Comparison of ENCODE assay signal across 16 cellular contexts in the genomic region with DNA sequence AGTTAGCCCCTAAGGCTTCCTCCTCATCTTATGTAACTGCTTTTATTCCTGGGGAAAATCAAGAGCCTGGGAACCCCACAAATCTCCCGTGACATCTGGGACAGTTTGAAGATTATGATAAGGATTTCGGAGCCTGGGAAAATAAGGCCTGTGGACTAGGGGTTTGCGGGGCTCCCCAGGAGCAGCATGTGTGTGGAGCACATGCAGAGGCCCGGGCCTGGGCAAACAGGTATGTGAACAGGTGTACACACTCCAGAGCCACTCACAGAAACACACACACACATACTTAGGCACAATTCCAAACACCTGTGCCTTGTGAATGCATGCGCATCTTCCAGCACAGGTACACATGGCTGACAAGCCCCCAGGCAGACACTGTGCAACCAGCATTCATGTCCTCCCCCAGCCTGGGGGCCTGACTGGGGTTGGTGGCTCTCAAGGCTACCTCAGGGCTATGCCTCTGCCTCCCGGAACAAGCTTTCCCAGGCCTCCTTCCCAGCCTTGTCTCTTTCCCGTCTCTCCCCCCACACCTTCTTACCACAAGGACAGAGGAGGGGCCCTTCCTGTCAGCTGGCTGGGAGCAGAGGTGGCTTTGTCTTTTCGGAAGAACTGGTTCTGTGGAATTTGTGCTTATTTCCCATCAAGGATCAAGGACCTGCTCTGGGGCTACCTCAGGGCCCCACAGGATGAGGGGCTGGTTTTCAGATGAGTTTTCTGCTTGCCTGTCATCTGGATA. TPM values are rescaled to one million over a fixed set of nuclear protein-coding genes. Genes with fewer than 3 reads are reported as not detected.
DNase-seq lines count a peak whose midpoint lies in the region; ATAC-seq, FAIRE-seq and TF ChIP-seq lines count a peak whose summit lies in the region.
"Had no signal": no experiment of that assay in that cellular context is flagged by ENCODE, and none has a peak within 500 bp of the region (broad histone marks: within the 10 kb centered on the region; RNA-seq: fewer than 3 reads in every experiment).

No MANE protein-coding gene starts in this region.

- H3K23ac ChIP-seq in H9 (ENCODE audit: insufficient read length, low read depth, low read length) = no peak overlapping the region

- peaks cover 26 to 49% of the 10 kb centered on the region in 2 experiments for H3K4me1 Mint-ChIP-seq in H9
- peaks cover 34% of the 10 kb centered on the region for H3K4me1 Mint-ChIP-seq in mesothelial cell of epicardium
- H3K4me1 Mint-ChIP-seq in effector memory CD8-positive, alpha-beta T cell (ENCODE audit: low read depth in 2 of 2) = no peaks in the 10 kb centered on the region
- H3K4me1 Mint-ChIP-seq: activated naive CD4-positive, alpha-beta T cell treated with anti-CD3 and anti-CD28 coated beads, Interleukin-2, amount 50 U/mL, for 24 hours had no signal

- no peaks in the 10 kb centered on the region for H3K79me2 ChIP-seq in H9 (ENCODE audit: insufficient read depth, low read length)

- H3K9me3 ChIP-seq in H9 (ENCODE audit: control insufficient read depth, low read depth, low read length) = no peaks in the 10 kb centered on the region
- H3K9me3 ChIP-seq: HAP-1, suprapubic skin had no signal

- ATAC-seq in effector memory CD8-positive, alpha-beta T cell (replicated peaks) = no peak
- ATAC-seq: activated CD8-positive, alpha-beta T cell treated with anti-CD3 and anti-CD28 coated beads for 36 hours; CD8-positive, alpha-beta T cell had no signal

- H3K27me3 Mint-ChIP-seq in H9 (ENCODE audit: low read depth) = peaks cover 20% of the 10 kb centered on the region
- peaks cover 50% of the 10 kb centered on the region for H3K27me3 Mint-ChIP-seq in mesothelial cell of epicardium (ENCODE audit: low read depth)
- H3K27me3 Mint-ChIP-seq in effector memory CD8-positive, alpha-beta T cell = peaks cover 21 to 49% of the 10 kb centered on the region in 2 donors

- peak overlapping the region; percentile 56 for H3K18ac ChIP-seq in H9 (ENCODE audit: insufficient read length, low read depth, low read length)

- peaks cover 2% of the 10 kb centered on the region for H4K20me1 ChIP-seq in H9 (ENCODE audit: control insufficient read depth, insufficient read depth, insufficient read length)

- no peak overlapping the region for H3T11ph ChIP-seq in H9 (ENCODE audit: low read length)

- no peak overlapping the region for H4K5ac ChIP-seq in H9 (ENCODE audit: insufficient read length, low read depth, low read length)

- no peak overlapping the region for H4K8ac ChIP-seq in H9 (replicated peaks; ENCODE audit: insufficient read length, low read depth, low read length)

- H2AK5ac ChIP-seq in H9 (ENCODE audit: insufficient read length, low read length) = no peak overlapping the region

- peaks cover 2% of the 10 kb centered on the region; the same call in 1 of the 2 replicates for H3K27me3 ChIP-seq in H9 (ENCODE audit: insufficient read depth, low read length)

- no peak overlapping the region for H3K4me2 ChIP-seq in H9 (ENCODE audit: insufficient read depth, insufficient read length, low read length)

- no peak overlapping the region for H3K27ac ChIP-seq in H9 (ENCODE audit: insufficient read length, low read depth, low read length)
- H3K27ac ChIP-seq in coronary artery = no peak overlapping the region
- H3K27ac ChIP-seq: suprapubic skin had no signal

- H3K56ac ChIP-seq in H9 (ENCODE audit: insufficient read length, low read depth, low read length) = no peak overlapping the region

- no peak overlapping the region for H2BK15ac ChIP-seq in H9 (ENCODE audit: low read depth, low read length)

- no CpG with 5 or more reads among the region's 8 CpGs for WGBS in H9 (ENCODE audit: extremely low coverage, insufficient read length, low lambda C conversion rate)

- H3K4me3 ChIP-seq in coronary artery = no peak overlapping the region
- H3K4me3 ChIP-seq: HAP-1, suprapubic skin had no signal

- no peak for FAIRE-seq in frontal cortex (lab: Jason Lieb, UNC)
- FAIRE-seq: RCC 7860 had no signal

- H3K4me3 Mint-ChIP-seq in H9 = 0 out of 5 replicates have a peak overlapping the region, but pooled peaks of 1 of the 2 experiments have one; percentile 20
- no peak overlapping the region for H3K4me3 Mint-ChIP-seq in mesothelial cell of epicardium
- H3K4me3 Mint-ChIP-seq in effector memory CD8-positive, alpha-beta T cell = no peak overlapping the region
- H3K4me3 Mint-ChIP-seq: activated CD8-positive, alpha-beta T cell treated with anti-CD3 and anti-CD28 coated beads for 36 hours; activated naive CD4-positive, alpha-beta T cell treated with anti-CD3 and anti-CD28 coated beads, Interleukin-2, amount 50 U/mL, for 24 hours; CD8-positive, alpha-beta T cell had no signal

- no peaks in the 10 kb centered on the region for H3K79me1 ChIP-seq in H9 (ENCODE audit: insufficient read depth, low read depth, low read length, poor library complexity, severe bottlenecking)

- DNase-seq in D341Med (ENCODE audit: low spot score) (peak; percentile 1), H9 (peak; percentile 62), coronary artery (ENCODE audit: low spot score) (peak; percentile 31), mesothelial cell of epicardium (ENCODE audit: low spot score in 2 of 2, unreplicated experiment in 2 of 2) (no peak), globus pallidus (ENCODE audit: low spot score) (no peak), NCI-H146 treated with DMSO at 0.1 percent for 48 hours (lab: John Stamatoyannopoulos, UW; ENCODE audit: unreplicated experiment) (no peak), frontal cortex (ENCODE audit: low spot score in 2 of 2) (no peak)
- DNase-seq in effector memory CD8-positive, alpha-beta T cell = no peak
- DNase-seq: activated CD8-positive, alpha-beta T cell treated with anti-CD3 and anti-CD28 coated beads for 36 hours; occipital lobe had no signal

- H2BK5ac ChIP-seq in H9 (ENCODE audit: insufficient read length, low read length) = no peak overlapping the region

- H2AFZ ChIP-seq in H9 (ENCODE audit: low read length) = no peak overlapping the region

- H3K27ac Mint-ChIP-seq in H9 (no peak overlapping the region; a peak in 1 of 7 replicates), mesothelial cell of epicardium (peak overlapping the region; percentile 50)
- peak overlapping the region in 1 of 2 donors; percentile 33 for H3K27ac Mint-ChIP-seq in effector memory CD8-positive, alpha-beta T cell
- H3K27ac Mint-ChIP-seq: activated CD8-positive, alpha-beta T cell treated with anti-CD3 and anti-CD28 coated beads for 36 hours; activated naive CD4-positive, alpha-beta T cell treated with anti-CD3 and anti-CD28 coated beads, Interleukin-2, amount 50 U/mL, for 24 hours; CD8-positive, alpha-beta T cell had no signal

- H2BK12ac ChIP-seq in H9 (ENCODE audit: insufficient read length, low read depth, low read length) = no peak overlapping the region

- H4K91ac ChIP-seq in H9 (ENCODE audit: insufficient read length, low read depth, low read length) = no peak overlapping the region

- H3K9ac ChIP-seq in H9 (ENCODE audit: extremely low read depth, insufficient read length, low read length) = no peak overlapping the region

- H3K4ac ChIP-seq in H9 (ENCODE audit: low read depth, low read length) = no peak overlapping the region

- H3K36me3 Mint-ChIP-seq in H9 (ENCODE audit: insufficient read depth in 1 of 3, low read depth in 3 of 3) = no peaks in the 10 kb centered on the region
- no peaks in the 10 kb centered on the region for H3K36me3 Mint-ChIP-seq in mesothelial cell of epicardium
- H3K36me3 Mint-ChIP-seq in effector memory CD8-positive, alpha-beta T cell (ENCODE audit: insufficient read depth) = no peaks in the 10 kb centered on the region
- H3K36me3 Mint-ChIP-seq: activated naive CD4-positive, alpha-beta T cell treated with anti-CD3 and anti-CD28 coated beads, Interleukin-2, amount 50 U/mL, for 24 hours; CD8-positive, alpha-beta T cell had no signal

- no peak overlapping the region for H2BK20ac ChIP-seq in H9 (ENCODE audit: low read depth, low read length, poor library complexity, severe bottlenecking)

- H2BK120ac ChIP-seq in H9 (ENCODE audit: low read depth, low read length, poor library complexity, severe bottlenecking) = no peak overlapping the region

- no peak overlapping the region for H3K14ac ChIP-seq in H9 (ENCODE audit: insufficient read depth, low read length)

- H3K4me1 ChIP-seq in H9 (ENCODE audit: insufficient read depth, low read length) = no peaks in the 10 kb centered on the region
- H3K4me1 ChIP-seq: HAP-1 had no signal

- TF ChIP-seq CTCF in H9 (conservative IDR thresholded peaks at IDR 0.05) (no peak), coronary artery (IDR thresholded peaks at IDR 0.05) (no peak), mesothelial cell of epicardium (IDR thresholded peaks at IDR 0.05; ENCODE audit: unreplicated experiment) (no peak)

- no peaks in the 10 kb centered on the region for H3K23me2 ChIP-seq in H9 (ENCODE audit: insufficient read length, low read depth, low read length, poor library complexity, severe bottlenecking)

- no peaks in the 10 kb centered on the region; a peak in 1 of 5 replicates for H3K9me3 Mint-ChIP-seq in H9
- H3K9me3 Mint-ChIP-seq in mesothelial cell of epicardium = no peaks in the 10 kb centered on the region
- no peaks in the 10 kb centered on the region for H3K9me3 Mint-ChIP-seq in effector memory CD8-positive, alpha-beta T cell
- H3K9me3 Mint-ChIP-seq: activated CD8-positive, alpha-beta T cell treated with anti-CD3 and anti-CD28 coated beads for 36 hours; activated naive CD4-positive, alpha-beta T cell treated with anti-CD3 and anti-CD28 coated beads, Interleukin-2, amount 50 U/mL, for 24 hours; CD8-positive, alpha-beta T cell had no signal

RNA-seq across cellular contexts. Expression of a gene that starts 2.6 kb away (rescaled TPM):
- total RNA-seq in H9 (2021) (not detected in 2 replicates), mesothelial cell of epicardium (0.36 to 0.51 TPM (median 0.45 TPM) in 3 replicates), frontal cortex (under 0.01 TPM)
- total RNA-seq: activated CD8-positive, alpha-beta T cell treated with anti-CD3 and anti-CD28 coated beads for 36 hours; bronchial epithelial cell; CD8-positive, alpha-beta T cell; occipital lobe had no signal

RNA-seq across cellular contexts. Expression of a gene that starts 38.6 kb away (rescaled TPM):
- total RNA-seq in H9 (2021) (6.2 and 7.4 TPM in 2 replicates), mesothelial cell of epicardium (136 to 150 TPM (median 140 TPM) in 3 replicates), frontal cortex (16.3 TPM)

RNA-seq across cellular contexts. Expression of a gene that starts 51.4 kb away (rescaled TPM):
- 0.26 and 0.35 TPM in 2 replicates for total RNA-seq in H9 (2021)
- total RNA-seq in mesothelial cell of epicardium = 4.0 to 4.5 TPM (median 4.5 TPM) in 3 replicates
- total RNA-seq in frontal cortex = not detected
- total RNA-seq: activated CD8-positive, alpha-beta T cell treated with anti-CD3 and anti-CD28 coated beads for 36 hours; CD8-positive, alpha-beta T cell; occipital lobe had no signal

Comparison
In these comparisons a context has a peak if more than half of its experiments do, and no peak if none do; other contexts are left out.
1. DNase-seq: peak in D341Med (single experiment), H9 (single experiment) and coronary artery (single experiment); none in mesothelial cell of epicardium (0 of 2), effector memory CD8-positive, alpha-beta T cell (0 of 3), globus pallidus (single experiment), NCI-H146 treated with DMSO at 0.1 percent for 48 hours (single experiment) and frontal cortex (0 of 2).